ENCODE assay signal across 14 cellular contexts in the genomic region with DNA sequence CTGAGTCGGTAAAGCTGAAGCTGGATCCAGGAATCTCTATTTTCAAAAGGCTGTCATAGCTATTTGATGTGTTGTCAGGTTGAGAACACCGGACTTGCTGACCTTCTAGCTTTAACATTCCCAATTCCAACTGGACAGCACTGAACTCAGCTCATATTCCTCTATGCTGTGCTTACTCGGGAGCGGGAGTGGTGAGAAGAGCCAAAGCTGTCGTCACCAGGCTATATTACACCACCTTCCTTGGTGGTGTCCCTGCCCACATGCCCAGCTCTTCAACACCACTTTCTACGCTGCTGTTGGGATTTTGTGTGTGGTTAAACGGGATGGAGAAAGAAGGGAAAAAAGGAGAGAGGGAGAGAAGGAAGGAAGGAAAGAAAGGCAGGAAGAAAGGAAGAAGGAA.
DNase-seq lines count a peak whose midpoint lies in the region; ATAC-seq and TF ChIP-seq lines count a peak whose summit lies in the region.
"Had no signal": no experiment of that assay in that cellular context is flagged by ENCODE, and none has a peak within 500 bp of the region (broad histone marks: within the 10 kb centered on the region; RNA-seq: fewer than 3 reads in every experiment).

No MANE protein-coding gene starts in this region.

- H3K4me1 ChIP-seq in sigmoid colon (peaks cover 0 to 76% (median 46%) of the 10 kb centered on the region in 4 donors), mucosa of descending colon (ENCODE audit: low read depth) (no peaks in the 10 kb centered on the region)

- H3K9me3 ChIP-seq in sigmoid colon (no peaks in the 10 kb centered on the region), mucosa of descending colon (no peaks in the 10 kb centered on the region)

- H3K27ac ChIP-seq in sigmoid colon = peak overlapping the region in 1 of 4 donors; percentile 13

- no peak overlapping the region for H3K4me3 Mint-ChIP-seq in chondrocyte (ENCODE audit: unreplicated experiment)
- H3K4me3 Mint-ChIP-seq: CD8-positive, alpha-beta T cell; H9 had no signal

- H3K36me3 ChIP-seq in sigmoid colon (no peaks in the 10 kb centered on the region), mucosa of descending colon (ENCODE audit: low read depth) (no peaks in the 10 kb centered on the region)

- H3K27me3 Mint-ChIP-seq in chondrocyte (ENCODE audit: low read depth) = no peaks in the 10 kb centered on the region

- CTCF ChIA-PET in GM10248 (lab: Yijun Ruan, JAX) = interaction anchor here (1.0 to 2.0 kb wide), 5 partner anchors 9 to 48 kb away, joined by 3 to 8 read pairs (median 5); no protein-coding TSS in a partner anchor

- ATAC-seq in left ventricle myocardium superior (peak; percentile 83), mucosa of descending colon (no peak)
- ATAC-seq: CD8-positive, alpha-beta T cell had no signal

- H3K27me3 ChIP-seq in sigmoid colon = no peaks in the 10 kb centered on the region

- peak; percentile 1 for DNase-seq in HT1080 (ENCODE audit: low read depth)
- DNase-seq in chondrocyte (ENCODE audit: low spot score) = no peak
- peak; percentile 32 for DNase-seq in left ventricle myocardium superior
- DNase-seq in sigmoid colon = peak; percentile 64
- DNase-seq in GM10248 (ENCODE audit: extremely low spot score) = no peak
- DNase-seq in activated CD4-positive, CD25-positive, alpha-beta regulatory T cell (lab: John Stamatoyannopoulos, UW) = no peak
- DNase-seq in mucosa of descending colon = no peak
- DNase-seq in occipital lobe (lab: John Stamatoyannopoulos, UW) = no peak
- DNase-seq: CD8-positive, alpha-beta T cell; H9; NCI-H1417 treated with DMSO at 0.1 percent for 48 hours; NCI-H2029; NCI-H2171 treated with DMSO at 0.1 percent for 48 hours; NCI-H510A treated with DMSO at 0.1 percent for 48 hours had no signal

- no peak for TF ChIP-seq EP300 in sigmoid colon (IDR thresholded peaks at IDR 0.05)

- peaks cover 62% of the 10 kb centered on the region for H3K4me1 Mint-ChIP-seq in chondrocyte (ENCODE audit: low read depth)

- peak overlapping the region; percentile 87 for H3K27ac Mint-ChIP-seq in chondrocyte (ENCODE audit: unreplicated experiment)
- H3K27ac Mint-ChIP-seq: CD8-positive, alpha-beta T cell; H9 had no signal

- intact Hi-C loops in left ventricle myocardium superior (cut with micrococcal nuclease) = no loop called here
- intact Hi-C loops in sigmoid colon (cut with DNase I) = no loop called here
- intact Hi-C loops in mucosa of descending colon (cut with DNase I, micrococcal nuclease) = no loop called here

- WGBS in sigmoid colon, 2 donors = 93 to 94% methylated on average over 7 of the region's 7 CpGs

- POLR2A ChIA-PET in GM10248 (lab: Yijun Ruan, JAX) = no interaction called here

- no peak overlapping the region for H3K4me3 ChIP-seq in sigmoid colon
- H3K4me3 ChIP-seq in mucosa of descending colon = no peak overlapping the region

- TF ChIP-seq POLR2A in sigmoid colon (IDR thresholded peaks at IDR 0.05) = no peak

- no peaks in the 10 kb centered on the region for H3K36me3 Mint-ChIP-seq in chondrocyte (ENCODE audit: low read depth)
- H3K36me3 Mint-ChIP-seq: CD8-positive, alpha-beta T cell had no signal

- TF ChIP-seq CTCF in chondrocyte (IDR thresholded peaks at IDR 0.05) (no peak), sigmoid colon (IDR thresholded peaks at IDR 0.05) (no peak), GM10248 (IDR thresholded peaks at IDR 0.05; ENCODE audit: control extremely low read depth, extremely low read depth, low read depth, missing control alignments) (no peak), mucosa of descending colon (IDR thresholded peaks at IDR 0.05) (no peak)

- H3K9me3 Mint-ChIP-seq in chondrocyte (ENCODE audit: low read depth) = no peaks in the 10 kb centered on the region
- H3K9me3 Mint-ChIP-seq: CD8-positive, alpha-beta T cell; H9 had no signal

Comparison
In these comparisons a context has a peak if more than half of its experiments do, and no peak if none do; other contexts are left out.
1. DNase-seq: peak in HT1080 (single experiment), left ventricle myocardium superior (single experiment) and sigmoid colon (single experiment); none in chondrocyte (single experiment), GM10248 (single experiment), activated CD4-positive, CD25-positive, alpha-beta regulatory T cell (0 of 4), mucosa of descending colon (0 of 3) and occipital lobe (single experiment).